Comparison of ENCODE assay signal across 17 cellular contexts in the genomic region with DNA sequence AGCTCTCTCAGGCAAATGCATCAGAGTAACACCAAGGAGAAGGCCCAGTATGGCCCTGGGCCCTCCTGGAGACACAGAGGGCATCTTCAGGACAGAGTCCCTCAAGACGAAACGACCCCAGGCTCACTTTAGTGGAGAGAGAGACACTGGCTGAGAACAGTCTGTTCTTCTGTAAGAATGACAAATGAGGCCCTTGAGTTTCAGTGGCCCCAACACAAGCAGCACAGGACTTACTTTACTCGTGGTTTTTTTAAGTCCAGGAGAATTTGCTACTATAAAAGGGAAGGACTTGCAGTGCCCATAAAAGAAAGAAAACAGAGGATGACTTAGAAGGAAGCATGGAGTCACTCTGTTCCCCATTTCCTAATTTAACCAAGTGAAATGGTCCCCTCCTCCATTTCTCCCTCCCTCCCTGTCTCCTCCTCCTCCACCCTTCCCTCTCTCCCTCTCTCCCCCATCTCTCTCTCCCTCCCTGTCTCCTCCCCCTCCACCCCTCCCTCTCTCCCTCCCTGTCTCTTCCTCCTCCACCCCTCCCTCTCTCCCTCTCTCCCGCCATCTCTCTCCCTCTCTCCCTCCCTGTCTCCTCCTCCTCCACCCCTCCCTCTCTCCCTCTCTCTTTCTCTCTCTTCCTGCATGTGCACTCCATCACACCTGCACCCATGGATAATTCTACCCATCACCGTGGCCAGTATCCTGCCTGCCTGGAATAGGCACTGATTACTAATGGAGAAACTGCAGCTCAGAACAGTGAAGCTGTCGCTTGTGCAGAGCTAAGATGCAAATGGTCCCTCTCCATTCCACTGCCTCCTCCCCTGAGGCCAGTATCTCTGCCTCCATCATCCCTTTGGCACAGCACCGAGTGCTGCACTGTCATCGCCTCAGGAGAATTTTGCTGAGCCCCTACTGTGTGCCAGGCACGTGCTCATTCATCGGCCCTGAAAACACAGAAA. TPM values are rescaled to one million over a fixed set of nuclear protein-coding genes. Genes with fewer than 3 reads are reported as not detected.
DNase-seq lines count a peak whose midpoint lies in the region; ATAC-seq and TF ChIP-seq lines count a peak whose summit lies in the region.
"Had no signal": no experiment of that assay in that cellular context is flagged by ENCODE, and none has a peak within 500 bp of the region (broad histone marks: within the 10 kb centered on the region; RNA-seq: fewer than 3 reads in every experiment).

No MANE protein-coding gene starts in this region.

- peaks cover 15% of the 10 kb centered on the region for H3K9me3 Mint-ChIP-seq in chondrocyte (ENCODE audit: low read depth)

- H3K27ac Mint-ChIP-seq in chondrocyte (ENCODE audit: unreplicated experiment) = no peak overlapping the region
- H3K27ac Mint-ChIP-seq: CD8-positive, alpha-beta T cell; stimulated activated naive CD8-positive, alpha-beta T cell treated with anti-CD3 and anti-CD28 coated beads, Interleukin-15, amount 100 ng/mL, for 72 hours had no signal

- H3K79me2 ChIP-seq in osteoblast (ENCODE audit: insufficient read depth, low read length) (no peaks in the 10 kb centered on the region), smooth muscle cell (ENCODE audit: low read depth) (no peaks in the 10 kb centered on the region)
- H3K79me2 ChIP-seq: parathyroid adenoma had no signal

- H3K9me3 ChIP-seq in right atrium auricular region (peaks cover 0 to 13% of the 10 kb centered on the region in 2 donors), heart left ventricle (peaks cover 0 to 17% (median 2%) of the 10 kb centered on the region in 12 donors), esophagus muscularis mucosa (peaks cover 0 to 12% (median 4%) of the 10 kb centered on the region in 4 donors), osteoblast (ENCODE audit: low read depth, low read length) (no peaks in the 10 kb centered on the region), smooth muscle cell (replicated peaks; ENCODE audit: low read depth) (no peaks in the 10 kb centered on the region)

- H3K36me3 Mint-ChIP-seq in chondrocyte (ENCODE audit: low read depth) = no peaks in the 10 kb centered on the region
- H3K36me3 Mint-ChIP-seq: CD8-positive, alpha-beta T cell had no signal

- no peak overlapping the region for H3K4me2 ChIP-seq in osteoblast (ENCODE audit: insufficient read depth, low read length)
- H3K4me2 ChIP-seq in smooth muscle cell = no peak overlapping the region

- ATAC-seq in heart left ventricle (no peak), HG03571 (IDR thresholded peaks at IDR 0.05; ENCODE audit: unreplicated experiment) (no peak), esophagus mucosa (no peak)
- ATAC-seq: CD8-positive, alpha-beta T cell; heart right ventricle; stimulated activated naive CD8-positive, alpha-beta T cell treated with anti-CD3 and anti-CD28 coated beads, Interleukin-15, amount 100 ng/mL, for 72 hours had no signal

- H2AFZ ChIP-seq in osteoblast (ENCODE audit: low read length) (no peak overlapping the region), smooth muscle cell (ENCODE audit: low read depth) (no peak overlapping the region)
- H2AFZ ChIP-seq: parathyroid adenoma had no signal

- TF ChIP-seq EP300 in esophagus muscularis mucosa (IDR thresholded peaks at IDR 0.05) = no peak

- H3K4me1 ChIP-seq in right atrium auricular region (no peaks in the 10 kb centered on the region), heart left ventricle (no peaks in the 10 kb centered on the region), esophagus muscularis mucosa (peaks cover 0 to 12% (median 8%) of the 10 kb centered on the region in 4 donors), osteoblast (ENCODE audit: insufficient read depth, low read length) (no peaks in the 10 kb centered on the region), smooth muscle cell (ENCODE audit: low read depth) (no peaks in the 10 kb centered on the region)
- H3K4me1 ChIP-seq: lower lobe of right lung, parathyroid adenoma had no signal

- intact Hi-C loops in heart left ventricle (cut with DNase I) = no loop called here
- intact Hi-C loops in esophagus muscularis mucosa (cut with DNase I) = no loop called here

- no peak overlapping the region for H3K4me3 Mint-ChIP-seq in chondrocyte (ENCODE audit: unreplicated experiment)
- H3K4me3 Mint-ChIP-seq: CD8-positive, alpha-beta T cell; stimulated activated naive CD8-positive, alpha-beta T cell treated with anti-CD3 and anti-CD28 coated beads, Interleukin-15, amount 100 ng/mL, for 72 hours had no signal

- no peaks in the 10 kb centered on the region for H3K4me1 Mint-ChIP-seq in chondrocyte (ENCODE audit: low read depth)

- H3K36me3 ChIP-seq in right atrium auricular region (no peaks in the 10 kb centered on the region), heart left ventricle (no peaks in the 10 kb centered on the region), esophagus muscularis mucosa (no peaks in the 10 kb centered on the region), osteoblast (ENCODE audit: insufficient read depth, low read length) (no peaks in the 10 kb centered on the region), smooth muscle cell (ENCODE audit: low read depth) (no peaks in the 10 kb centered on the region)
- H3K36me3 ChIP-seq: heart right ventricle, lower lobe of right lung had no signal

- H4K20me1 ChIP-seq in osteoblast (ENCODE audit: insufficient read depth, low read length) (no peaks in the 10 kb centered on the region), smooth muscle cell (ENCODE audit: low read depth) (no peaks in the 10 kb centered on the region)

- H3K27me3 ChIP-seq in right atrium auricular region (no peaks in the 10 kb centered on the region), heart left ventricle (peaks cover 0 to 42% (median 11%) of the 10 kb centered on the region in 9 donors), esophagus muscularis mucosa (peaks cover 0 to 24% (median 0%) of the 10 kb centered on the region in 4 donors), osteoblast (ENCODE audit: insufficient read depth, low read length) (peaks cover 20% of the 10 kb centered on the region), smooth muscle cell (ENCODE audit: low read depth) (peaks cover 4% of the 10 kb centered on the region)

- H3K4me3 ChIP-seq in right atrium auricular region (no peak overlapping the region), heart left ventricle (no peak overlapping the region), esophagus muscularis mucosa (no peak overlapping the region), osteoblast (ENCODE audit: insufficient read depth, low read length) (no peak overlapping the region), smooth muscle cell (no peak overlapping the region)
- H3K4me3 ChIP-seq: heart right ventricle, lower lobe of right lung had no signal

- H3K9ac ChIP-seq in smooth muscle cell (ENCODE audit: low read depth) = no peak overlapping the region
- H3K9ac ChIP-seq: parathyroid adenoma had no signal

- DNase-seq in right atrium auricular region (ENCODE audit: low spot score) (peak; percentile 38), heart left ventricle (no peak), esophagus muscularis mucosa (ENCODE audit: extremely low spot score) (peak; percentile 47), osteoblast (ENCODE audit: insufficient read length, low spot score, missing footprints) (peak; percentile 71), chondrocyte (ENCODE audit: low spot score) (no peak), smooth muscle cell (lab: John Stamatoyannopoulos, UW; ENCODE audit: unreplicated experiment) (no peak)
- DNase-seq: activated T-cell treated with anti-CD3 and anti-CD28 coated beads for 4 hours, amygdala, heart right ventricle, lower lobe of right lung, MV-4-11, NCI-H446 treated with DMSO at 0.1 percent for 48 hours had no signal

- H3K27me3 Mint-ChIP-seq in chondrocyte (ENCODE audit: low read depth) = peaks cover 75% of the 10 kb centered on the region

- no peak for TF ChIP-seq POLR2A in heart left ventricle (IDR thresholded peaks at IDR 0.05)
- no peak for TF ChIP-seq POLR2A in esophagus muscularis mucosa (IDR thresholded peaks at IDR 0.05; ENCODE audit: low read depth)

- no peaks in the 10 kb centered on the region for H3F3A ChIP-seq in smooth muscle cell (ENCODE audit: low read depth)

- 41 to 45% (median 42%) methylated on average over 10 of the region's 10 CpGs for WGBS in heart left ventricle, 4 donors
- 36% methylated on average over 10 of the region's 10 CpGs for WGBS in esophagus muscularis mucosa
- 65% methylated on average over 9 of the region's 10 CpGs for WGBS in smooth muscle cell (ENCODE audit: low lambda C conversion rate)

- TF ChIP-seq CTCF in right atrium auricular region (IDR thresholded peaks at IDR 0.05) = no peak
- TF ChIP-seq CTCF in heart left ventricle (IDR thresholded peaks at IDR 0.05) = no peak
- no peak for TF ChIP-seq CTCF in esophagus muscularis mucosa (IDR thresholded peaks at IDR 0.05)
- no peak for TF ChIP-seq CTCF in osteoblast (IDR thresholded peaks at IDR 0.05; ENCODE audit: extremely low read depth, low read depth, low read length)
- TF ChIP-seq CTCF in chondrocyte (IDR thresholded peaks at IDR 0.05) = no peak
- TF ChIP-seq CTCF in smooth muscle cell (IDR thresholded peaks at IDR 0.05; ENCODE audit: borderline replicate concordance, insufficient read depth, poor library complexity, severe bottlenecking) = no peak

- H3K27ac ChIP-seq in right atrium auricular region = no peak overlapping the region
- peak overlapping the region in 1 of 12 donors; percentile 88 for H3K27ac ChIP-seq in heart left ventricle
- H3K27ac ChIP-seq in esophagus muscularis mucosa (replicated peaks in 1 of 4) = peak overlapping the region; percentile 40 to 75 (median 72)
- H3K27ac ChIP-seq in osteoblast (ENCODE audit: low read depth, low read length) = no peak overlapping the region
- H3K27ac ChIP-seq in smooth muscle cell (ENCODE audit: low read depth) = no peak overlapping the region
- H3K27ac ChIP-seq: heart right ventricle, lower lobe of right lung, parathyroid adenoma had no signal

RNA-seq across cellular contexts. Expression of a gene that starts 47.3 kb away (rescaled TPM):
- total RNA-seq in right atrium auricular region = not detected
- total RNA-seq in heart left ventricle = not detected
- polyA plus RNA-seq in heart left ventricle = not detected
- total RNA-seq in esophagus muscularis mucosa = 10 to 100 TPM in 3 of 4 donors, 1 to 10 TPM in 1; 3.4 to 43.8 (median 17.2) TPM
- total RNA-seq in osteoblast = not detected in 2 replicates
- total RNA-seq in chondrocyte = not detected in 3 replicates
- total RNA-seq in smooth muscle cell = not detected in 2 replicates
- 0.16 and 0.39 TPM in 2 replicates for polyA plus RNA-seq in smooth muscle cell
- 0.16 TPM for total RNA-seq in esophagus mucosa
- total RNA-seq: CD8-positive, alpha-beta T cell; heart right ventricle; lower lobe of right lung had no signal
- polyA plus RNA-seq: heart right ventricle had no signal

Comparison
In these comparisons a context has a peak if more than half of its experiments do, and no peak if none do; other contexts are left out.
1. DNase-seq: peak in right atrium auricular region (single experiment), esophagus muscularis mucosa (single experiment) and osteoblast (single experiment); none in heart left ventricle (0 of 5), chondrocyte (single experiment) and smooth muscle cell (single experiment).
2. H3K27ac ChIP-seq: peak in esophagus muscularis mucosa (4 of 4); none in right atrium auricular region (0 of 2), osteoblast (single experiment) and smooth muscle cell (single experiment).